18 cellular contexts compared by ENCODE assay signal in the genomic region with DNA sequence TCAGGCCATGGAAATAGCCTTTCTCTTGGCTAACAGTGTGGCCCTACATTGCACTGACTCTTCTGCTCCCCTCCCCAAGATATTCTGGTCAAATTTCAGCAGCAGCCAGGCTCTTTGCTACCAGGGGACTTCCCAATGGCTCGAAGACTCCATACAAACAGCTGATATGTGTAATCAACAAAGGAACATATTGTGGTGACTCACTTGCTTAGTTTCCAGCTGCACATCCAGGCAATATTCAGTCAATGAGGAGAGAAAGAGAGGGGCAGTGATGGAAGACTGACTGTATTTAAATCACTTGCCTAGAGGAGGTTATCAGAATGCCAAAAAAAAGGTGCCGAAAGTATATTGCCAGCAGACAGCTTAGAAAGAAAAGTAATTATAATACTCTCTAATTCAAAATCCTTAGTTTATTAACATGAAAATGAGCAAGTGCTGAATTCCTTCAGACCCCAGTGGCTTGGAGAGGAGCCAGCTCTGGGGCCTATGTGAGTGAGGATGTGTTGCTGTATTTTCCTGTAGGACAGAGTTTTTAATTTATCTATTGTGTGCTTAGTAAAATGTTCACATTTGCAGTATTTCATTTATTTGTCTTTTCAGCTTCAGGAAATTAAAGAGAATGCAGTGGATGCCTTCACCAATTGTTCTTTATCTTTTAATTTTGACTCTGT.
DNase-seq lines count a peak whose midpoint lies in the region; ATAC-seq and TF ChIP-seq lines count a peak whose summit lies in the region.
"Had no signal": no experiment of that assay in that cellular context is flagged by ENCODE, and none has a peak within 500 bp of the region (broad histone marks: within the 10 kb centered on the region; RNA-seq: fewer than 3 reads in every experiment).

No MANE protein-coding gene starts in this region.

- H3K4me3 ChIP-seq in HFF-Myc (replicated peaks; ENCODE audit: low read depth, low read length), result no peak overlapping the region
- no peak overlapping the region for H3K4me3 ChIP-seq in astrocyte of the cerebellum (ENCODE audit: low read depth, low read length)
- H3K4me3 ChIP-seq: BLaER1, prostate gland, tibial artery had no signal

- peak; percentile 2 for DNase-seq in HFF-Myc (ENCODE audit: extremely low read depth, low read depth)
- peak; percentile 44 for DNase-seq in astrocyte of the cerebellum (ENCODE audit: low read depth)
- DNase-seq in iris pigment epithelial cell (ENCODE audit: low read depth), result peak; percentile 10
- DNase-seq in sciatic nerve (ENCODE audit: low spot score), result no peak
- DNase-seq in COR-L47 (lab: John Stamatoyannopoulos, UW), result no peak
- no peak for DNase-seq in T-helper 1 cell
- DNase-seq: activated naive CD8-positive, alpha-beta T cell treated with anti-CD3 and anti-CD28 coated beads, Interleukin-2, amount 10 ng/mL, durations not matched to agents 7 days and 5 days; central memory CD4-positive, alpha-beta T cell; effector memory CD8-positive, alpha-beta T cell; naive B cell; NCI-H1694; NCI-H345; stimulated activated CD4-positive, alpha-beta T cell treated with anti-CD3 and anti-CD28 coated beads, Interleukin-12 subunit alpha, Interleukin-12 subunit beta, amount 100 ng/mL, for 4 hours; tibial artery had no signal

- intact Hi-C loops in sciatic nerve (cut with DNase I), result no loop called here

- TF ChIP-seq CTCF in HFF-Myc (IDR thresholded peaks at IDR 0.05; ENCODE audit: low read depth, low read length, missing control alignments) (no peak), astrocyte of the cerebellum (IDR thresholded peaks at IDR 0.05; ENCODE audit: low read depth, low read length, missing control alignments) (no peak)

- in situ Hi-C loops in astrocyte of the cerebellum (cut with HindIII; ENCODE audit: low sequenced_read_pairs), result no loop called here

- peak; percentile 28 for ATAC-seq in sciatic nerve
- ATAC-seq in GM19397 (IDR thresholded peaks at IDR 0.05; ENCODE audit: unreplicated experiment), result no peak
- ATAC-seq: effector memory CD8-positive, alpha-beta T cell; stimulated activated memory B cell treated with anti-CD40 and anti-IgM and Interleukin-4, amounts not matched to agents 10 μg/mL and 1 μg/mL and 100 μg/mL, for 72 hours had no signal

Comparison
In these comparisons a context has a peak if more than half of its experiments do, and no peak if none do; other contexts are left out.
1. DNase-seq: peak in HFF-Myc (single experiment), astrocyte of the cerebellum (single experiment) and iris pigment epithelial cell (single experiment); none in sciatic nerve (single experiment), COR-L47 (single experiment) and T-helper 1 cell (0 of 5).